Comparison of ENCODE assay signal across 10 cellular contexts in the genomic region with DNA sequence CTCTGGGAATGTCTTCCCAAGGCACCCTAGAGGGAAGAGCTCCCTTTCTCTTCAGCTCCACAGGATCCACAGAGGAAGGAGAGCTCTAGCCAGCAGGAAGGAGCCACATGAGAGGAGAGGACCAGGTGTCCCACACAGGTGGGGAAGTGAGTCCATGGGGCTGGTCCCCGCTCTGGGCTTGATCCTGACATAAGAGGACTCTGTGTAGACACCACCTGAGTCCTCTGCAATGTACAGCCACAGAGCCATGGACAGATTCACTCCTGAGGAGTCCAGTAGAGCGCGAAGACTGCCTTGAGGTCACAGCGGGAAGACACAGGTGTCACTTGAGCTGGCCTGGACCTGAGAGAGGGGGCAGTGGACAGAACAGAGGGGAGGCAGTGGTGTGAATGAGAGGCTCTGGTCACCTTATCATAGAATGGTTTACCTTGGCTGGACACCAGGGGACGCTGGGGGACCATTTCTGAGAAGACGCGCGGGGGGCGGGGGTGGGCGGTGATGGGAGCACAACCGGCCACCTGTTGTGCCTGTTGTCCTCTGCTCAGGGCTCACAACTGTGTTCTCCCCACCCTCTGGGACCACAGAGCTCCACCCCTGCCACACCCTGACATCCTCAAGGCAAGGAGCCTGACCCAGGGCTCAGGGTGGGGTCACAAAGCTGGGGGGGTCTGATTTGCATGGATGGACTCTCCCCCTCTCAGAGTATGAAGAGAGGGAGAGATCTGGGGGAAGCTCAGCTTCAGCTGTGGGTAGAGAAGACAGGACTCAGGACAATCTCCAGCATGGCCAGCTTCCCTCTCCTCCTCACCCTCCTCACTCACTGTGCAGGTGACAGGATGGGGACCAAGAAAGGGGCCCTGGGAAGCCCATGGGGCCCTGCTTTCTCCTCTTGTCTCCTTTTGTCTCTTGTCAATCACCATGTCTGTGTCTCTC.
DNase-seq lines count a peak whose midpoint lies in the region; ATAC-seq, FAIRE-seq and TF ChIP-seq lines count a peak whose summit lies in the region.
"Had no signal": no experiment of that assay in that cellular context is flagged by ENCODE, and none has a peak within 500 bp of the region (broad histone marks: within the 10 kb centered on the region; RNA-seq: fewer than 3 reads in every experiment).

No MANE protein-coding gene starts in this region.

- H3K9me3 ChIP-seq in GM23248 (ENCODE audit: low read depth) (no peaks in the 10 kb centered on the region), HepG2 (ENCODE audit: low read length) (no peaks in the 10 kb centered on the region)
- H3K9me3 ChIP-seq: breast epithelium had no signal

- FAIRE-seq in HepG2 (lab: Jason Lieb, UNC), result no peak

- no peaks in the 10 kb centered on the region for H3K9me2 ChIP-seq in GM23248 (ENCODE audit: insufficient read depth)

- H3K27me3 ChIP-seq in GM23248 (replicated peaks; ENCODE audit: insufficient read depth) (peaks cover 30% of the 10 kb centered on the region), HepG2 (ENCODE audit: control insufficient read depth in 1 of 2, insufficient read depth in 2 of 2, low read length in 2 of 2) (peaks cover 0 to 11% of the 10 kb centered on the region in 2 experiments; a peak in 3 of 5 replicates)

- H3F3A ChIP-seq in GM23248 (ENCODE audit: insufficient read depth), result no peaks in the 10 kb centered on the region

- H2AFZ ChIP-seq in GM23248 (no peak overlapping the region), HepG2 (ENCODE audit: low read length) (no peak overlapping the region)

- no peaks in the 10 kb centered on the region for H3K79me2 ChIP-seq in GM23248 (ENCODE audit: insufficient read depth)
- no peaks in the 10 kb centered on the region for H3K79me2 ChIP-seq in HepG2 (ENCODE audit: insufficient read depth, low read length)

- H3K9ac ChIP-seq in GM23248, result no peak overlapping the region
- no peak overlapping the region for H3K9ac ChIP-seq in HepG2 (ENCODE audit: insufficient read depth, low read depth, low read length)

- H3K4me3 ChIP-seq in GM23248 (no peak overlapping the region), HepG2 (replicated peaks in 1 of 3; ENCODE audit: insufficient read depth in 1 of 3, low read depth in 2 of 3, low read length in 3 of 3) (no peak overlapping the region), coronary artery (no peak overlapping the region)
- H3K4me3 ChIP-seq: breast epithelium had no signal

- in situ Hi-C loops in GM23248 (cut with MboI), result no loop called here
- in situ Hi-C loops in HepG2 (cut with HindIII; ENCODE audit: extremely low pct_ligation_motif_present, low pct_unique_long_range_greater_than_20kb), result no loop called here

- WGBS in GM23248 (ENCODE audit: low coverage in 1 of 2, low lambda C conversion rate in 2 of 2, missing lambda C conversion rate in 2 of 2), 2 experiments, result 14 to 34% methylated on average over 4 to 11 of the region's 11 CpGs
- 14% methylated on average over 6 of the region's 11 CpGs for WGBS in HepG2 (ENCODE audit: low lambda C conversion rate)

- intact Hi-C loops in HepG2 (cut with micrococcal nuclease; ENCODE audit: unreplicated experiment), result loop anchor here (1.0 kb wide), 1 partner anchor 17 kb away; no protein-coding TSS in a partner anchor

- peak; percentile 78 for DNase-seq in COLO668 (lab: John Stamatoyannopoulos, UW; ENCODE audit: unreplicated experiment)
- DNase-seq in GM23248, result peak; percentile 7
- DNase-seq in HepG2 (ENCODE audit: low spot score), result no peak
- DNase-seq in coronary artery (ENCODE audit: low spot score), result no peak
- DNase-seq in ureter (ENCODE audit: low spot score), result no peak
- DNase-seq in SIG-M5 treated with dmso at 0.1 percent for 504 hours (lab: John Stamatoyannopoulos, UW; ENCODE audit: unreplicated experiment), result no peak
- DNase-seq in NCI-H1436 (lab: John Stamatoyannopoulos, UW), result no peak
- DNase-seq: DMS79 treated with DMSO at 0.1 percent for 48 hours had no signal

- POLR2A ChIA-PET in HepG2 (lab: Yijun Ruan, JAX), result no interaction called here

- peak; percentile 73 for ATAC-seq in HepG2

- TF ChIP-seq RAD21 in HepG2 (CRISPR knock-in tag; IDR thresholded peaks at IDR 0.05), result 0 out of 2 replicates have a peak, but pooled peaks have one; percentile 26

- no peak overlapping the region for H3K4me2 ChIP-seq in GM23248 (ENCODE audit: unreplicated experiment)
- H3K4me2 ChIP-seq in HepG2 (ENCODE audit: low read depth, low read length), result no peak overlapping the region

- TF ChIP-seq POLR2A in Raji (IDR thresholded peaks at IDR 0.05; ENCODE audit: insufficient read depth, low read depth, low read length) (peak; percentile 48; the same call in 1 of the 2 replicates), HepG2 (IDR thresholded peaks at IDR 0.05; ENCODE audit: insufficient read depth in 1 of 2, low read depth in 2 of 2, low read length in 2 of 2) (no peak)

- CTCF ChIA-PET in HepG2 (lab: Yijun Ruan, JAX; ENCODE audit: low intra/inter-chr PET ratio, low total read pairs), result interaction anchor here (0.7 to 1.8 kb wide), 2 partner anchors 17 to 29 kb away, joined by 3 to 5 read pairs; no protein-coding TSS in a partner anchor

- H3K4me1 ChIP-seq in GM23248 (ENCODE audit: insufficient read depth) (no peaks in the 10 kb centered on the region), HepG2 (ENCODE audit: insufficient read depth, low read length) (no peaks in the 10 kb centered on the region)
- H3K4me1 ChIP-seq: breast epithelium had no signal

- TF ChIP-seq EP300 in HepG2 (IDR thresholded peaks at IDR 0.05; ENCODE audit: low read depth in 2 of 2, low read length in 2 of 2), result no peak
- TF ChIP-seq EP300 in HepG2 (CRISPR knock-in tag; IDR thresholded peaks at IDR 0.05; ENCODE audit: borderline replicate concordance), result no peak

- no TSS peak for BruUV-seq in HepG2 (replicated peaks; lab: Mats Ljungman, UMichigan)

- no peak overlapping the region for H3K27ac ChIP-seq in GM23248
- H3K27ac ChIP-seq in HepG2 (ENCODE audit: extremely low read length, insufficient read depth, low read length), result no peak overlapping the region
- no peak overlapping the region for H3K27ac ChIP-seq in coronary artery
- H3K27ac ChIP-seq: breast epithelium had no signal

- no peaks in the 10 kb centered on the region for H4K20me1 ChIP-seq in GM23248 (ENCODE audit: insufficient read depth)
- no peaks in the 10 kb centered on the region for H4K20me1 ChIP-seq in HepG2 (ENCODE audit: insufficient read depth, low read length)

- H3K36me3 ChIP-seq in GM23248 (ENCODE audit: low read depth) (no peaks in the 10 kb centered on the region), HepG2 (replicated peaks in 1 of 2; ENCODE audit: control insufficient read depth in 1 of 2, insufficient read depth in 2 of 2, low read length in 2 of 2) (no peaks in the 10 kb centered on the region)
- H3K36me3 ChIP-seq: breast epithelium had no signal

- TF ChIP-seq CTCF in HepG2 (CRISPR knock-in tag; IDR thresholded peaks at IDR 0.05) (peak; percentile 72), coronary artery (IDR thresholded peaks at IDR 0.05) (no peak)

TF ChIP-seq in HepG2, 621 proteins besides CTCF, POLR2A, EP300 and RAD21:
- TF ChIP-seq WIZ (CRISPR knock-in tag; IDR thresholded peaks at IDR 0.05) (no peak), RBM39 (IDR thresholded peaks at IDR 0.05; ENCODE audit: low read depth, low read length, poor library complexity, severe bottlenecking) (no peak), STAG1 (CRISPR knock-in tag; IDR thresholded peaks at IDR 0.05) (peak; percentile 58), ZNF263 (CRISPR knock-in tag; IDR thresholded peaks at IDR 0.05) (peak; percentile 32; the same call in 1 of the 2 replicates), CBX5 (CRISPR knock-in tag; IDR thresholded peaks at IDR 0.05; ENCODE audit: borderline replicate concordance) (no peak), PTBP1 (IDR thresholded peaks at IDR 0.05; ENCODE audit: low read depth, low read length, poor library complexity, severe bottlenecking) (no peak), ZNF629 (CRISPR knock-in tag; conservative IDR thresholded peaks at IDR 0.05) (no peak), ZFYVE20 (CRISPR knock-in tag; IDR thresholded peaks at IDR 0.05; ENCODE audit: borderline replicate concordance, low read depth) (no peak), SMC3 (IDR thresholded peaks at IDR 0.05; ENCODE audit: low read length) (peak; percentile 49; the same call in 1 of the 2 replicates)
- TF ChIP-seq, protein P1, sequence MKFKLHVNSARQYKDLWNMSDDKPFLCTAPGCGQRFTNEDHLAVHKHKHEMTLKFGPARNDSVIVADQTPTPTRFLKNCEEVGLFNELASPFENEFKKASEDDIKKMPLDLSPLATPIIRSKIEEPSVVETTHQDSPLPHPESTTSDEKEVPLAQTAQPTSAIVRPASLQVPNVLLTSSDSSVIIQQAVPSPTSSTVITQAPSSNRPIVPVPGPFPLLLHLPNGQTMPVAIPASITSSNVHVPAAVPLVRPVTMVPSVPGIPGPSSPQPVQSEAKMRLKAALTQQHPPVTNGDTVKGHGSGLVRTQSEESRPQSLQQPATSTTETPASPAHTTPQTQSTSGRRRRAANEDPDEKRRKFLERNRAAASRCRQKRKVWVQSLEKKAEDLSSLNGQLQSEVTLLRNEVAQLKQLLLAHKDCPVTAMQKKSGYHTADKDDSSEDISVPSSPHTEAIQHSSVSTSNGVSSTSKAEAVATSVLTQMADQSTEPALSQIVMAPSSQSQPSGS (CRISPR knock-in tag; IDR thresholded peaks at IDR 0.05), result no peak
- TF ChIP-seq, protein P2, sequence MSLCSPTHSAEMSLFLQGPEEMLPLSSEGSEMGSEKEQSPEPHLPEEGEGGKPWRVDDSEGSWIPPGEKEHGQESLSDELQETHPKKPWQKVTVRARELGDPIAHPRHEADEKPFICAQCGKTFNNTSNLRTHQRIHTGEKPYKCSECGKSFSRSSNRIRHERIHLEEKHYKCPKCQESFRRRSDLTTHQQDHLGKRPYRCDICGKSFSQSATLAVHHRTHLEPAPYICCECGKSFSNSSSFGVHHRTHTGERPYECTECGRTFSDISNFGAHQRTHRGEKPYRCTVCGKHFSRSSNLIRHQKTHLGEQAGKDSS (CRISPR knock-in tag; IDR thresholded peaks at IDR 0.05; ENCODE audit: borderline replicate concordance, low read depth), result no peak
TF ChIP-seq in HepG2: peak in this region for 3.

Comparison
In these comparisons a context has a peak if more than half of its experiments do, and no peak if none do; other contexts are left out.
1. DNase-seq: peak in COLO668 (single experiment) and GM23248 (single experiment); none in HepG2 (single experiment), coronary artery (single experiment), ureter (single experiment), SIG-M5 treated with dmso at 0.1 percent for 504 hours (single experiment) and NCI-H1436 (single experiment).